In the genomic region with DNA sequence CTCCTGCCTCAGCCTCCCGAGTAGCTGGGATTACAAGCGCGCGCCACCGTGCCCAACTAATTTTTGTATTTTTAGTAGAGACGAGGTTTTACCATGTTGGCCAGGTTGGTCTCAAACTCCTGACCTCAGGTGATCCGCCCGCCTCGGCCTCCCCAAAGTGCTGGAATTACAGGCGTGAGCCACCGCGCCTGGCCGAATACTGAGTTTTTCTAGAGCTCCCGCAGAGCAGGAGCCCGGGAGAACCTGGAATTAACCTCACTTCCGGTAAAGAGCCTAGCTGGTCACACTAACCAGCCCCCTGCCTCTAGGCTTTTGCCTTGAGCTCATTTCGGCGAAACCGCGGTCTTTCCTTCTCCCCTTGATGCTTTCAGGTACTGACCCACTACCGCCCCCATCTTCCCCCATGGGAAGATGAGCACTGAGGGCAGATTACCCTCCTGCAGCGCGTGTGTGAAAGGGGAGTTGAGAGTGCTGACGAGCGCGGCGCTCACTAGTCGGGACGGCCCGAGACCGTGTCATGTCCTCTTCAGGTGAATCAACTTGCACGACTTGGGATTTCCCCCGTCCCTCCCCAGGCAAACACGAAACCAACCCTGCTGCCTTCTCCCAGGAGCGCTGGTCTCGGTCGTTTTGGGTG, we compare ENCODE assay signal across 8 cellular contexts. TPM values are rescaled to one million over a fixed set of nuclear protein-coding genes. Genes with fewer than 3 reads are reported as not detected.
DNase-seq lines count a peak whose midpoint lies in the region; ATAC-seq and TF ChIP-seq lines count a peak whose summit lies in the region.

No MANE protein-coding gene starts in this region.

- no peaks in the 10 kb centered on the region for H3K9me3 Mint-ChIP-seq in CD4-positive, alpha-beta T cell

- no peak for TF ChIP-seq EP300 in ovary (IDR thresholded peaks at IDR 0.05)

- no peaks in the 10 kb centered on the region for H3K9me3 ChIP-seq in CD4-positive, alpha-beta T cell (ENCODE audit: control insufficient read depth, low read length)
- H3K9me3 ChIP-seq in ovary, result no peaks in the 10 kb centered on the region

- peak overlapping the region; percentile 100 for H3K27ac ChIP-seq in CD4-positive, alpha-beta T cell (ENCODE audit: low read depth, low read length)
- peak overlapping the region; percentile 89 to 95 for H3K27ac ChIP-seq in ovary

- intact Hi-C loops in CD4-positive, alpha-beta T cell (cut with DNase I, micrococcal nuclease), result loop anchor here (1.0 to 5.0 kb wide), 12 partner anchors 8 to 389 kb away; a partner anchor contains a TSS
- intact Hi-C loops in ovary (cut with DNase I), result loop anchor here in 2 of 4 donors (2.0 to 10.0 kb wide), 3 partner anchors 17 to 167 kb away; a partner anchor contains a TSS

- peaks cover 41% of the 10 kb centered on the region for H3K36me3 Mint-ChIP-seq in CD4-positive, alpha-beta T cell (ENCODE audit: low read depth)

- ATAC-seq in CD4-positive, alpha-beta T cell (ENCODE audit: poor library complexity), result peak; percentile 62
- peak; percentile 36 for ATAC-seq in HG03432 (IDR thresholded peaks at IDR 0.05; ENCODE audit: unreplicated experiment)

- H3K27ac Mint-ChIP-seq in CD4-positive, alpha-beta T cell, result peak overlapping the region; percentile 100

- H3K27me3 ChIP-seq in CD4-positive, alpha-beta T cell (ENCODE audit: control insufficient read depth, insufficient read depth, low read length), result no peaks in the 10 kb centered on the region
- H3K27me3 ChIP-seq in ovary, result no peaks in the 10 kb centered on the region

- whole genome bisulfite sequencing in ovary, 3 donors, result 1 to 2% (median 2%) methylated on average over 37 of the region's 37 CpGs

- POLR2A ChIA-PET in CD4-positive, alpha-beta T cell (lab: Charles Lee), result interaction anchor here (0.7 to 6.5 kb wide), 25 partner anchors 8 to 566 kb away, joined by 3 to 268 read pairs (median 6); a partner anchor contains a TSS

- peaks cover 57% of the 10 kb centered on the region for H3K4me1 Mint-ChIP-seq in CD4-positive, alpha-beta T cell (ENCODE audit: low read depth)

- no peaks in the 10 kb centered on the region for H3K36me3 ChIP-seq in ovary

- H3K4me3 Mint-ChIP-seq in CD4-positive, alpha-beta T cell, result peak overlapping the region; percentile 98

- peak; percentile 69 to 85 (median 75) for DNase-seq in CD4-positive, alpha-beta T cell
- DNase-seq in NOMO-1 treated with DMSO at 0.1 percent for 48 hours (lab: John Stamatoyannopoulos, UW; ENCODE audit: unreplicated experiment), result peak; percentile 39
- peak; percentile 81 for DNase-seq in activated T-cell treated with anti-CD3 and anti-CD28 coated beads, Interleukin-2, amount 50 U/mL, for 1 hour
- no peak for DNase-seq in fibroblast of mammary gland (ENCODE audit: low read depth)
- peak; percentile 55 to 69 (median 61) for DNase-seq in ovary
- DNase-seq in ureter (ENCODE audit: low spot score), result peak; percentile 68

- TF ChIP-seq POLR2A in GM19193 (IDR thresholded peaks at IDR 0.05; ENCODE audit: extremely low read depth, insufficient read depth, insufficient read length) (peak; percentile 51), ovary (IDR thresholded peaks at IDR 0.05) (no peak)

- CTCF ChIA-PET in CD4-positive, alpha-beta T cell (lab: Charles Lee), result interaction anchor here (1.3 to 10.8 kb wide), 20 partner anchors 15 to 223 kb away, joined by 3 to 373 read pairs (median 9); a partner anchor contains a TSS

- peaks cover 5% of the 10 kb centered on the region for H3K4me1 ChIP-seq in ovary (ENCODE audit: insufficient read depth)

- peak; percentile 18 for TF ChIP-seq CTCF in CD4-positive, alpha-beta T cell (IDR thresholded peaks at IDR 0.05)
- TF ChIP-seq CTCF in fibroblast of mammary gland (conservative IDR thresholded peaks at IDR 0.05; ENCODE audit: control insufficient read depth, insufficient read depth, low read depth, low read length), result peak; percentile 33
- TF ChIP-seq CTCF in ovary (IDR thresholded peaks at IDR 0.05), result peak in 1 of 3 donors; percentile 16

- peak overlapping the region; percentile 86 for H3K4me3 ChIP-seq in fibroblast of mammary gland (ENCODE audit: control insufficient read depth, low read depth, low read length)
- peak overlapping the region; percentile 86 for H3K4me3 ChIP-seq in ovary

- no peaks in the 10 kb centered on the region for H3K27me3 Mint-ChIP-seq in CD4-positive, alpha-beta T cell

RNA-seq across cellular contexts. Expression of a gene that starts 0.7 kb away (rescaled TPM):
- 1 to 10 TPM; 4.7 to 5.2 TPM for total RNA-seq in CD4-positive, alpha-beta T cell
- total RNA-seq in ovary (1 to 10 TPM; 2.3 to 8.3 (median 3.4) TPM), ureter (14.9 TPM)
- 1 to 10 TPM; 1.9 to 2.2 TPM for polyA plus RNA-seq in ovary

RNA-seq across cellular contexts. Expression of a gene that starts 1.8 kb away (rescaled TPM):
- under 1 TPM; 0.39 to 0.60 TPM for total RNA-seq in CD4-positive, alpha-beta T cell
- total RNA-seq in ovary (1 to 10 TPM in 6 of 7 donors, not detected in 1; 1.3 to 7.0 (median 1.6) TPM), ureter (18.1 TPM)
- polyA plus RNA-seq in ovary, result 1 to 10 TPM in 1 of 2 donors, under 1 TPM in 1; 0.75 to 5.1 TPM

RNA-seq across cellular contexts. Expression of a gene that starts 8.1 kb away (rescaled TPM):
- total RNA-seq in CD4-positive, alpha-beta T cell, result 1,000 to 10,000 TPM; 3,393 to 3,457 TPM
- total RNA-seq in ovary (1,000 to 10,000 TPM; 1,369 to 3,979 (median 2,659) TPM), ureter (1,937 TPM)
- polyA plus RNA-seq in ovary, result 1,000 to 10,000 TPM; 2,997 to 3,153 TPM

RNA-seq across cellular contexts. Expression of a gene that starts 10.2 kb away (rescaled TPM):
- total RNA-seq in CD4-positive, alpha-beta T cell, result 10 to 100 TPM; 20.7 to 21.3 TPM
- total RNA-seq in ovary, result 100 to 1,000 TPM; 149 to 222 (median 169) TPM
- polyA plus RNA-seq in ovary, result 100 to 1,000 TPM; 196 to 208 TPM
- 82.9 TPM for total RNA-seq in ureter

RNA-seq across cellular contexts. Expression of a gene that starts 16.0 kb away (rescaled TPM):
- total RNA-seq in CD4-positive, alpha-beta T cell, result 100 to 1,000 TPM; 411 to 416 TPM
- 10 to 100 TPM; 12.9 to 61.3 (median 18.8) TPM for total RNA-seq in ovary
- 1 to 10 TPM; 3.5 to 7.0 TPM for polyA plus RNA-seq in ovary
- 186 TPM for total RNA-seq in ureter
